ENCODE assay signal across 1 cellular context in genomic region chr6:31356946-31357466, GRCh38.
TF ChIP-seq lines count a peak whose summit lies in the region.

HLA-B (minus strand) TSS chr6:31357179; CDS start chr6:31357158, 21 bp downstream.

TF ChIP-seq in H1, 55 proteins besides CTCF, POLR2A, EP300 and RAD21 (continued from another document):
- TF ChIP-seq E2F6 (IDR thresholded peaks at IDR 0.05) (no peak), BACH1 (IDR thresholded peaks at IDR 0.05; ENCODE audit: low read length) (no peak), ATF3 (IDR thresholded peaks at IDR 0.05; ENCODE audit: insufficient read depth, low read depth, low read length) (no peak), CHD1 (IDR thresholded peaks at IDR 0.05; ENCODE audit: low read depth, low read length) (no peak), EGR1 (IDR thresholded peaks at IDR 0.05; ENCODE audit: borderline replicate concordance, low read depth, low read length) (no peak), NANOG (IDR thresholded peaks at IDR 0.05; ENCODE audit: insufficient read depth, low read depth, low read length, poor library complexity, severe bottlenecking) (no peak), GTF2F1 (IDR thresholded peaks at IDR 0.05; ENCODE audit: borderline replicate concordance, low read depth, low read length) (no peak), SUZ12 (IDR thresholded peaks at IDR 0.05; ENCODE audit: low read length) (no peak), ATF2 (IDR thresholded peaks at IDR 0.05; ENCODE audit: low read length) (no peak), EZH2 (IDR thresholded peaks at IDR 0.05; ENCODE audit: low read depth, low read length, severe bottlenecking) (no peak), JUND (IDR thresholded peaks at IDR 0.05; ENCODE audit: low read length) (no peak), TAF7 (optimal IDR thresholded peaks at IDR 0.05; ENCODE audit: borderline replicate concordance, low read depth, low read length) (peak; percentile 16), RBBP5 (IDR thresholded peaks at IDR 0.05; ENCODE audit: borderline replicate concordance, low read depth, low read length) (no peak), RFX5 (IDR thresholded peaks at IDR 0.05; ENCODE audit: borderline replicate concordance, low read depth, low read length) (peak; percentile 96), KDM1A (IDR thresholded peaks at IDR 0.05; ENCODE audit: borderline replicate concordance, low read length) (no peak), KDM5A (IDR thresholded peaks at IDR 0.05; ENCODE audit: low read length) (no peak), HDAC2 (IDR thresholded peaks at IDR 0.05; ENCODE audit: borderline replicate concordance in 1 of 2, low read depth in 2 of 2, low read length in 2 of 2) (no peak), BCL11A (IDR thresholded peaks at IDR 0.05; ENCODE audit: low read depth in 2 of 2, low read length in 2 of 2) (no peak), SP4 (IDR thresholded peaks at IDR 0.05; ENCODE audit: low read length) (no peak), CHD2 (IDR thresholded peaks at IDR 0.05; ENCODE audit: low read length) (no peak; the same call in 1 of the 2 replicates), CBX5 (IDR thresholded peaks at IDR 0.05; ENCODE audit: low read depth, low read length) (no peak), POLR2AphosphoS5 (IDR thresholded peaks at IDR 0.05; ENCODE audit: low read depth, low read length) (peak; percentile 26; the same call in 1 of the 2 replicates), PHF8 (conservative IDR thresholded peaks at IDR 0.05; ENCODE audit: low read depth, low read length) (peak; percentile 48; the same call in 1 of the 2 replicates), NRF1 (IDR thresholded peaks at IDR 0.05; ENCODE audit: low read depth, low read length) (no peak), SP2 (IDR thresholded peaks at IDR 0.05; ENCODE audit: low read length) (no peak), SP1 (IDR thresholded peaks at IDR 0.05; ENCODE audit: low read depth, low read length) (no peak), CTBP2 (IDR thresholded peaks at IDR 0.05; ENCODE audit: borderline replicate concordance, insufficient read depth, insufficient read length, low read length) (no peak), CEBPB (IDR thresholded peaks at IDR 0.05; ENCODE audit: low read depth, low read length) (no peak), SAP30 (IDR thresholded peaks at IDR 0.05; ENCODE audit: insufficient read depth, insufficient replicate concordance, low read length) (no peak), CHD7 (IDR thresholded peaks at IDR 0.05; ENCODE audit: insufficient replicate concordance, low read length) (no peak), MAX (IDR thresholded peaks at IDR 0.05) (no peak), RXRA (IDR thresholded peaks at IDR 0.05; ENCODE audit: insufficient read depth, low read depth, low read length) (no peak), POU5F1 (IDR thresholded peaks at IDR 0.05; ENCODE audit: low read depth, low read length) (no peak)
